1 cellular context compared by ENCODE assay signal in the genomic region with DNA sequence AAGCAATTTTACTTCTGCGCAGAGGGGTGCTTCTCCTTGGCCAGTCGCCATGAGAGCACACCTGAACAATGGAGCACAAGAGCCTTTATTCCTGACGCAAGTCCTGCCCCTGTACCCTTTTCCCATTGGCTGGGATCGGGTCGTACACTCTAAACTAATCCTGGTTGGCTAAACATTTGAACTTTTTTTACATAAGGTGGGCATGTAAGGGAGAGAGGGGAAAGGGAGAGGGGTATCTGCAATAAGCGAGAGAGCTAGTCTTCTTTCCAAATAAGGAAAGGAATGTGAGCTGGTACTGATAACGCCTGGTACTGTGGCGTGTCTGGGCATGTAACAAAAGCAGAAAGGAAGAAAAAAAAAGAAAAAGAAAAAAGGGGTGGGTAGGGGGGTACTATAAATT.
TF ChIP-seq lines count a peak whose summit lies in the region.

No MANE protein-coding gene starts in this region.

TF ChIP-seq in HCT116, 20 proteins besides CTCF, POLR2A, EP300 and RAD21:
- TF ChIP-seq SP1 (IDR thresholded peaks at IDR 0.05; ENCODE audit: low read depth) (no peak), ZFX (IDR thresholded peaks at IDR 0.05) (no peak), POLR2AphosphoS5 (IDR thresholded peaks at IDR 0.05; ENCODE audit: low read depth, low read length) (no peak), EZH2 (IDR thresholded peaks at IDR 0.05) (no peak), FOSL1 (IDR thresholded peaks at IDR 0.05; ENCODE audit: low read depth) (no peak)
TF ChIP-seq in HCT116: peak in this region for 0.
